Comparison of ENCODE assay signal across 25 cellular contexts in the genomic region with DNA sequence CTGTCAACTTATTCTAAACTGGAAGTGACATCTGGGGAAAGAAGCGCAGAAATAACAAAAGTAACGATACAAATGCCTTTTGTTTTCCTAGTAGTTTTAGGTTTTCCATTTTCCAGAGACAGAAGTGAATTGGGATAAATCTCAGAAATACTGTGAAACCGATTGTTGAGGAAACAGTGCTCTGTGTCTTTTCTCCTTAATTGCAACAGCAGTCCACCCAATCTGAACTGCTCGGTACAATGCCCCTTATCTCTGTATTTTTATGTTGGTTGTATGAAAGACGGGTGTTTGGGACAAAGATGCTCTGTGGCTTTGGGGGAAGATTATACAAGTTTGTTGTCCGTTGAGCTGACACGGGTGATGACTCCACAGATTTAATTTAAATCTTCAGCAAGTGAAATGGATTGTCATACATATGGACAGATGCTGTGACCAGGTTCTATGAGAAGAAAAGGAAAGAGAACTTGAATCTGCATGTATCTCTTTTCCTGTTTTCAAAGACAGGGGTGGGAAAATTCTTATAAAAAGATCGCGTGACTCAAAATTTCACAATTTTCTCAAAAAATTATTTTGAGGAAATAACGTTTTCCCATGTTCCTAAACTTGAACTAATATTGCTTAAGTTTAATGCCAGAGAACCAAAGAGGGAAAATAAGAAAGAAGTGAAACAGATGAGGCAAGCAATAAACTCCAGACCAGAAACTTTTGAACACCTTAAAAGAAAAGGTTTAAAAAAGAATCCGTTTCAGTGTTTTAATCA. TPM values are rescaled to one million over a fixed set of nuclear protein-coding genes. Genes with fewer than 3 reads are reported as not detected.
DNase-seq lines count a peak whose midpoint lies in the region; ATAC-seq and TF ChIP-seq lines count a peak whose summit lies in the region.
"Had no signal": no experiment of that assay in that cellular context is flagged by ENCODE, and none has a peak within 500 bp of the region (broad histone marks: within the 10 kb centered on the region; RNA-seq: fewer than 3 reads in every experiment).

No MANE protein-coding gene starts in this region.

- no peak for TF ChIP-seq POLR2A in tibial nerve (IDR thresholded peaks at IDR 0.05)

- no peaks in the 10 kb centered on the region for H3K9me3 Mint-ChIP-seq in WTC11
- H3K9me3 Mint-ChIP-seq: activated naive CD4-positive, alpha-beta T cell treated with anti-CD3 and anti-CD28 coated beads for 36 hours; CD4-positive, alpha-beta T cell had no signal

- H3F3A ChIP-seq in SK-N-SH (replicated peaks; ENCODE audit: insufficient read depth), result peaks cover 10% of the 10 kb centered on the region

- H3K9ac ChIP-seq in SK-N-SH, result peak overlapping the region; percentile 34; the same call in 1 of the 2 replicates

- no peak overlapping the region for H3K4me3 Mint-ChIP-seq in WTC11
- H3K4me3 Mint-ChIP-seq: activated naive CD4-positive, alpha-beta T cell treated with anti-CD3 and anti-CD28 coated beads for 36 hours; CD4-positive, alpha-beta T cell; T-cell had no signal

- H3K4me2 ChIP-seq in SK-N-SH, result peak overlapping the region; percentile 38; the same call in 1 of the 2 replicates
- H3K4me2 ChIP-seq: PC-9 had no signal

- POLR2A ChIA-PET in SK-N-SH (lab: Yijun Ruan, JAX), result no interaction called here
- POLR2A ChIA-PET in WTC11 (lab: Charles Lee), result no interaction called here

- H3K27me3 ChIP-seq in SK-N-SH (ENCODE audit: insufficient read depth) (no peaks in the 10 kb centered on the region), muscle layer of duodenum (ENCODE audit: low read depth, low read length) (no peaks in the 10 kb centered on the region), tibial nerve (no peaks in the 10 kb centered on the region)
- H3K27me3 ChIP-seq: brain microvascular endothelial cell, spleen, suprapubic skin had no signal

- peaks cover 76% of the 10 kb centered on the region for H3K79me2 ChIP-seq in SK-N-SH (ENCODE audit: insufficient read depth)

- no peaks in the 10 kb centered on the region for H3K9me2 ChIP-seq in SK-N-SH

- DNase-seq in SK-N-SH (no peak), WTC11 (ENCODE audit: low spot score) (no peak), tibial nerve (ENCODE audit: low spot score in 2 of 2) (no peak), SW480 (ENCODE audit: low spot score) (no peak)
- DNase-seq: activated CD4-positive, alpha-beta T cell treated with anti-CD3 and anti-CD28 coated beads, Interleukin-2, amount 50 U/mL, for 4 hours; activated naive CD4-positive, alpha-beta T cell treated with anti-CD3 and anti-CD28 coated beads for 36 hours; CD4-positive, alpha-beta T cell; effector CD8-positive, alpha-beta T cell; erythroblast; foreskin fibroblast; Kasumi-1; mesenchymal stem cell; NCI-H1048; NCI-H1694; PC-9; Right ventricle myocardium superior; spleen; T-cell had no signal

- no peak for TF ChIP-seq RAD21 in SK-N-SH (IDR thresholded peaks at IDR 0.05; ENCODE audit: low read length)

- CTCF ChIA-PET in SK-N-SH (lab: Yijun Ruan, JAX) (no interaction called here), WTC11 (lab: Charles Lee) (no interaction called here)

- H3K27ac ChIP-seq in SK-N-SH (ENCODE audit: low read depth in 2 of 2, low read length in 1 of 2) (peak overlapping the region in 1 of 2 experiments; percentile 76; a peak in 2 of 4 replicates), muscle layer of duodenum (ENCODE audit: low read length) (peak overlapping the region; percentile 40), tibial nerve (peak overlapping the region in 2 of 4 donors; percentile 47 to 65)
- H3K27ac ChIP-seq: 22Rv1, PC-9, suprapubic skin had no signal

- no peak overlapping the region for H3K4me3 ChIP-seq in SK-N-SH (ENCODE audit: low read depth in 2 of 2, low read length in 1 of 2)
- no peak overlapping the region for H3K4me3 ChIP-seq in muscle layer of duodenum (ENCODE audit: low read depth in 1 of 2, low read length in 2 of 2)
- no peak overlapping the region for H3K4me3 ChIP-seq in tibial nerve
- H3K4me3 ChIP-seq: PC-9, spleen, suprapubic skin had no signal

- ATAC-seq in SK-N-SH treated with all-trans-retinoic acid at 6 μM for 48 hours (no peak), WTC11 (no peak), HG03354 (IDR thresholded peaks at IDR 0.05; ENCODE audit: poor library complexity, severe bottlenecking, unreplicated experiment) (no peak), HG03139 (IDR thresholded peaks at IDR 0.05; ENCODE audit: unreplicated experiment) (no peak)
- ATAC-seq: T-cell had no signal

- H3K4me1 ChIP-seq in SK-N-SH (ENCODE audit: control insufficient read depth in 1 of 2, insufficient read depth in 2 of 2, low read depth in 1 of 2, low read length in 1 of 2) (peaks cover 0 to 6% of the 10 kb centered on the region in 2 experiments; a peak in 1 of 4 replicates), muscle layer of duodenum (ENCODE audit: control insufficient read depth in 1 of 2, insufficient read depth in 2 of 2, low read length in 2 of 2) (no peaks in the 10 kb centered on the region), tibial nerve (peaks cover 0 to 55% (median 6%) of the 10 kb centered on the region in 4 donors)

- H3K36me3 ChIP-seq in SK-N-SH (replicated peaks in 1 of 2; ENCODE audit: control insufficient read depth in 1 of 2, insufficient read depth in 2 of 2, low read length in 1 of 2) (no peaks in the 10 kb centered on the region), muscle layer of duodenum (ENCODE audit: control insufficient read depth in 1 of 2, insufficient read depth in 2 of 2, low read length in 2 of 2) (no peaks in the 10 kb centered on the region), tibial nerve (no peaks in the 10 kb centered on the region)
- H3K36me3 ChIP-seq: brain microvascular endothelial cell, spleen, suprapubic skin had no signal

- H4K20me1 ChIP-seq in SK-N-SH (ENCODE audit: insufficient read depth), result 0 out of 2 replicates have a peak, but pooled peaks cover 3% of the 10 kb centered on the region

- TF ChIP-seq CTCF in SK-N-SH (IDR thresholded peaks at IDR 0.05), result no peak
- no peak for TF ChIP-seq CTCF in WTC11 (IDR thresholded peaks at IDR 0.05)
- no peak for TF ChIP-seq CTCF in tibial nerve (IDR thresholded peaks at IDR 0.05)

- H3K9me3 ChIP-seq in SK-N-SH, result no peaks in the 10 kb centered on the region
- H3K9me3 ChIP-seq in muscle layer of duodenum (ENCODE audit: control insufficient read depth in 1 of 2, low read length in 2 of 2), result no peaks in the 10 kb centered on the region
- no peaks in the 10 kb centered on the region for H3K9me3 ChIP-seq in tibial nerve
- H3K9me3 ChIP-seq: spleen, suprapubic skin had no signal

- H2AFZ ChIP-seq in SK-N-SH (ENCODE audit: low read depth), result 0 out of 2 replicates have a peak overlapping the region, but pooled peaks have one; percentile 70
- H2AFZ ChIP-seq: PC-9 had no signal

- no peaks in the 10 kb centered on the region for H3K27me3 Mint-ChIP-seq in WTC11 (ENCODE audit: low read depth)

- 60% methylated on average over 11 of the region's 11 CpGs for WGBS in SK-N-SH (ENCODE audit: low lambda C conversion rate)
- WGBS in tibial nerve, 2 donors, result 43 to 46% methylated on average over 11 of the region's 11 CpGs

- no peaks in the 10 kb centered on the region for H3K36me3 Mint-ChIP-seq in WTC11
- H3K36me3 Mint-ChIP-seq: T-cell had no signal

- peak overlapping the region; percentile 38 for H3K27ac Mint-ChIP-seq in WTC11
- H3K27ac Mint-ChIP-seq: activated naive CD4-positive, alpha-beta T cell treated with anti-CD3 and anti-CD28 coated beads for 36 hours; CD4-positive, alpha-beta T cell; T-cell had no signal

- TF ChIP-seq EP300 in SK-N-SH (IDR thresholded peaks at IDR 0.05; ENCODE audit: borderline replicate concordance in 1 of 2, low read depth in 1 of 2, low read length in 1 of 2) (no peak), tibial nerve (IDR thresholded peaks at IDR 0.05) (peak; percentile 35 to 51)

- peaks cover 49% of the 10 kb centered on the region for H3K4me1 Mint-ChIP-seq in WTC11
- H3K4me1 Mint-ChIP-seq: T-cell had no signal

TF ChIP-seq in SK-N-SH, 30 proteins besides CTCF, POLR2A, EP300 and RAD21 (continues in another document):
- no peak for TF ChIP-seq TEAD4 (IDR thresholded peaks at IDR 0.05; ENCODE audit: borderline replicate concordance, insufficient read depth)
- TF ChIP-seq YY1 (IDR thresholded peaks at IDR 0.05; ENCODE audit: low read depth), result no peak
- no peak for TF ChIP-seq TCF12 (IDR thresholded peaks at IDR 0.05)
- TF ChIP-seq MXI1 (IDR thresholded peaks at IDR 0.05; ENCODE audit: low read depth, low read length), result no peak
- TF ChIP-seq FOXJ3 (CRISPR knock-in tag; IDR thresholded peaks at IDR 0.05), result no peak

TF ChIP-seq in WTC11, 78 proteins besides CTCF, POLR2A, EP300 and RAD21 (continues in another document):
- TF ChIP-seq, protein P1, sequence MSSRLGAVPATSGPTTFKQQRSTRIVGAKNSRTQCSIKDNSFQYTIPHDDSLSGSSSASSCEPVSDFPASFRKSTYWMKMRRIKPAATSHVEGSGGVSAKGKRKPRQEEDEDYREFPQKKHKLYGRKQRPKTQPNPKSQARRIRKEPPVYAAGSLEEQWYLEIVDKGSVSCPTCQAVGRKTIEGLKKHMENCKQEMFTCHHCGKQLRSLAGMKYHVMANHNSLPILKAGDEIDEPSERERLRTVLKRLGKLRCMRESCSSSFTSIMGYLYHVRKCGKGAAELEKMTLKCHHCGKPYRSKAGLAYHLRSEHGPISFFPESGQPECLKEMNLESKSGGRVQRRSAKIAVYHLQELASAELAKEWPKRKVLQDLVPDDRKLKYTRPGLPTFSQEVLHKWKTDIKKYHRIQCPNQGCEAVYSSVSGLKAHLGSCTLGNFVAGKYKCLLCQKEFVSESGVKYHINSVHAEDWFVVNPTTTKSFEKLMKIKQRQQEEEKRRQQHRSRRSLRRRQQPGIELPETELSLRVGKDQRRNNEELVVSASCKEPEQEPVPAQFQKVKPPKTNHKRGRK (CRISPR knock-in tag; IDR thresholded peaks at IDR 0.05; ENCODE audit: borderline replicate concordance), result no peak
- no peak for TF ChIP-seq ZNF671 (CRISPR knock-in tag; IDR thresholded peaks at IDR 0.05)
- TF ChIP-seq ZNF232 (CRISPR knock-in tag; IDR thresholded peaks at IDR 0.05), result no peak
- no peak for TF ChIP-seq ZNF263 (CRISPR knock-in tag; IDR thresholded peaks at IDR 0.05; ENCODE audit: low read depth)
- no peak for TF ChIP-seq ZNF416 (CRISPR knock-in tag; IDR thresholded peaks at IDR 0.05)
- no peak for TF ChIP-seq ESRRA (CRISPR knock-in tag; IDR thresholded peaks at IDR 0.05; ENCODE audit: borderline replicate concordance)
- TF ChIP-seq, protein P2, sequence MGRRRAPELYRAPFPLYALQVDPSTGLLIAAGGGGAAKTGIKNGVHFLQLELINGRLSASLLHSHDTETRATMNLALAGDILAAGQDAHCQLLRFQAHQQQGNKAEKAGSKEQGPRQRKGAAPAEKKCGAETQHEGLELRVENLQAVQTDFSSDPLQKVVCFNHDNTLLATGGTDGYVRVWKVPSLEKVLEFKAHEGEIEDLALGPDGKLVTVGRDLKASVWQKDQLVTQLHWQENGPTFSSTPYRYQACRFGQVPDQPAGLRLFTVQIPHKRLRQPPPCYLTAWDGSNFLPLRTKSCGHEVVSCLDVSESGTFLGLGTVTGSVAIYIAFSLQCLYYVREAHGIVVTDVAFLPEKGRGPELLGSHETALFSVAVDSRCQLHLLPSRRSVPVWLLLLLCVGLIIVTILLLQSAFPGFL (CRISPR knock-in tag; IDR thresholded peaks at IDR 0.05; ENCODE audit: borderline replicate concordance), result no peak

RNA-seq across cellular contexts. Expression of a gene that starts 41.2 kb away (rescaled TPM):
- polyA plus RNA-seq in SK-N-SH (2012; rRNA removed), result 15.5 and 19.8 TPM in 2 replicates
- polyA plus RNA-seq in SK-N-SH (2012; cell fraction: cytosol; rRNA removed), result 15.9 and 17.7 TPM in 2 replicates
- 30.4 and 40.1 TPM in 2 replicates for polyA plus RNA-seq in SK-N-SH (2012; cell fraction: nucleus; rRNA removed)
- total RNA-seq in WTC11 (2021) (21.7 to 27.4 TPM (median 24.0 TPM) in 3 replicates), tibial nerve (100 to 1,000 TPM; 132 to 238 (median 160) TPM)
- total RNA-seq: activated naive CD4-positive, alpha-beta T cell treated with anti-CD3 and anti-CD28 coated beads for 36 hours had no signal
